In genomic region chr12:82027612-82028011, GRCh38 we compare ENCODE assay signal across 1 cellular context.
TF ChIP-seq lines count a peak whose summit lies in the region.

No MANE protein-coding gene starts in this region.

TF ChIP-seq in GM12878, 131 proteins besides CTCF, POLR2A, EP300 and RAD21 (continued from another document):
- TF ChIP-seq ZBTB33 (IDR thresholded peaks at IDR 0.05) (peak; percentile 76), ATF7 (IDR thresholded peaks at IDR 0.05; ENCODE audit: low read depth) (peak; percentile 30; the same call in 1 of the 2 replicates), WRNIP1 (IDR thresholded peaks at IDR 0.05; ENCODE audit: borderline replicate concordance, low read depth, low read length) (no peak), MEF2B (IDR thresholded peaks at IDR 0.05; ENCODE audit: partially characterized antibody, poor library complexity, severe bottlenecking) (peak; percentile 26)
